13 cellular contexts compared by ENCODE assay signal in genomic region chr3:18900994-18901393, GRCh38.
A peak's percentile ranks its signal among the peaks of the same experiment; 100 is the strongest.
DNase-seq lines count a peak whose midpoint lies in the region; ATAC-seq and TF ChIP-seq lines count a peak whose summit lies in the region.
"Had no signal": no experiment of that assay in that cellular context is flagged by ENCODE, and none has a peak within 500 bp of the region (broad histone marks: within the 10 kb centered on the region; RNA-seq: fewer than 3 reads in every experiment).

No MANE protein-coding gene starts in this region.

- no peak overlapping the region for H3K27ac ChIP-seq in A673 (ENCODE audit: low read depth, low read length, poor library complexity, severe bottlenecking)
- H3K27ac ChIP-seq: pancreas had no signal

- intact Hi-C loops in A673 (cut with micrococcal nuclease; ENCODE audit: unreplicated experiment): no loop called here

- no peaks in the 10 kb centered on the region for H3K9me3 ChIP-seq in A673 (ENCODE audit: low read depth, low read length, poor library complexity, severe bottlenecking)
- H3K9me3 ChIP-seq: pancreas had no signal

- H3K4me3 ChIP-seq in GM12865 (ENCODE audit: low read depth, low read length): no peak overlapping the region
- no peak overlapping the region for H3K4me3 ChIP-seq in A673 (ENCODE audit: low read depth, low read length, poor library complexity, severe bottlenecking)
- H3K4me3 ChIP-seq: pancreas had no signal

- ATAC-seq in GM21423 (IDR thresholded peaks at IDR 0.05; ENCODE audit: unreplicated experiment): peak; percentile 89
- ATAC-seq in HG03159 (IDR thresholded peaks at IDR 0.05; ENCODE audit: unreplicated experiment): peak; percentile 94
- ATAC-seq: activated CD4-positive, alpha-beta T cell treated with anti-CD3 and anti-CD28 coated beads for 36 hours; pancreas had no signal

- H3K27me3 ChIP-seq in A673 (replicated peaks; ENCODE audit: insufficient read depth, low read depth, low read length, poor library complexity): no peaks in the 10 kb centered on the region
- H3K27me3 ChIP-seq: pancreas had no signal

- no TSS peak for BruUV-seq in A673 (replicated peaks; lab: Mats Ljungman, UMichigan)

- CTCF ChIA-PET in A673 (lab: Charles Lee): no interaction called here

- DNase-seq in GM12865 (ENCODE audit: low read depth) (peak; percentile 34), astrocyte of the hippocampus (ENCODE audit: low read depth, low spot score) (peak; percentile 77), DMS79 treated with DMSO at 0.1 percent for 48 hours (lab: John Stamatoyannopoulos, UW) (no peak), A673 (ENCODE audit: low spot score) (no peak), NCI-H1092 (lab: John Stamatoyannopoulos, UW) (no peak)
- no peak for DNase-seq in activated CD4-positive, alpha-beta T cell treated with anti-CD3 and anti-CD28 coated beads, Interleukin-2, amount 50 U/mL, for 1 hour
- DNase-seq: activated CD4-positive, alpha-beta T cell treated with anti-CD3 and anti-CD28 coated beads for 36 hours; left cardiac atrium; NCI-H2081 treated with DMSO at 0.1 percent for 48 hours; SHP77 had no signal

- no peaks in the 10 kb centered on the region for H3K4me1 ChIP-seq in A673 (ENCODE audit: insufficient read depth, low read length, poor library complexity, severe bottlenecking)
- H3K4me1 ChIP-seq: pancreas had no signal

- TF ChIP-seq CTCF in GM12865 (IDR thresholded peaks at IDR 0.05; ENCODE audit: insufficient read depth, low read depth, low read length, missing control alignments) (no peak), A673 (conservative IDR thresholded peaks at IDR 0.05; ENCODE audit: low read depth, low read length) (no peak)

- POLR2A ChIA-PET in A673 (lab: Charles Lee; ENCODE audit: low non-redundant PET): no interaction called here

- H3K36me3 ChIP-seq in A673 (ENCODE audit: insufficient read depth, low read length, poor library complexity, severe bottlenecking): no peaks in the 10 kb centered on the region
- H3K36me3 ChIP-seq: pancreas had no signal

Comparison
In these comparisons a context has a peak if more than half of its experiments do, and no peak if none do; other contexts are left out.
1. DNase-seq: peak in GM12865 (single experiment) and astrocyte of the hippocampus (single experiment); none in DMS79 treated with DMSO at 0.1 percent for 48 hours (single experiment), A673 (single experiment), NCI-H1092 (single experiment) and activated CD4-positive, alpha-beta T cell treated with anti-CD3 and anti-CD28 coated beads, Interleukin-2, amount 50 U/mL, for 1 hour (single experiment).